ENCODE assay signal across 1 cellular context in the genomic region with DNA sequence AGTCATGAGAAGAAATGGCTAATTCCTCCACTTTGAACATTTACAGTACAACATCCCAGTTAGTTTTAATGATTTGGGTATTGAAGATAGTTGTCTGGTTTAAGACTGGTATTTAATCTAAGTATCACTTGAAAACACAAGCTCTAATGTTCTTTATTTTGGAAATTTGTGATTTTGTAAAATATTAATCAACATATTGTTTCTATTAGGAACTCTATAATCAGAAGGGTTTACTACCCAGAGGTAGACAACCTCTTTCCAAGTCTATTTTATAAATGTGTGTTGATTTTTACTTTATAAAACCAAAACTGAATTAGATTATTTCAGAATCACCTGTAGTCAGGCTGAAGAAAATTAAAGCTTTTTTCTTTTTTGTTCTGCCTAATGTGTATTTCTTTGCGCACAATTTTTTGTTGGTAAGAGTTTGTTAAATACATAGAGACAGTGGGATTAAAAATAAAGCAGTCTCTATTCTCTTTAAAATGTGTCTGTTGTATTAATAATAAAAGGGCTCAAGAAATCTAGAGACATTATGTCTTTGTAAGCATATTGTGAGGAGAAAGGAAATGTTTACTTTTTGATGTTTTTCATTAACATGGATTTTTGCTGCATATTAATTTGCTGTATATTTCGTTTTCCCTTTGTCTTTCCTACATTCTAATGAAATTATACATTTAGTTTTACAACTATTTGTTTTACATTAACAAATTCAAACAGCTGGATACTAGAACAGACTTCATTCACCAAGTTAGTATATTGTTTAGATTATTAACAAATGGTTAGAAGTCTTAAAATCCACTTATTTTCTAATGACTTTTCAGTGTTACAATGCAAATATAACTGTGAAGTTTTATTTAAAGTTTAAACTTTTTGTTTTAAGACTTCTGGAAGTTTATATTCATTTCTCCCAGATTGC.
A peak's percentile ranks its signal among the peaks of the same experiment; 100 is the strongest.
TF ChIP-seq lines count a peak whose summit lies in the region.

No MANE protein-coding gene starts in this region.

TF ChIP-seq in H1, 55 proteins besides CTCF, POLR2A, EP300 and RAD21:
- TF ChIP-seq CBX8 (IDR thresholded peaks at IDR 0.05; ENCODE audit: borderline replicate concordance, low read depth, low read length) (peak; percentile 82; the same call in 1 of the 2 replicates), POU5F1 (IDR thresholded peaks at IDR 0.05; ENCODE audit: low read depth, low read length) (no peak), RNF2 (IDR thresholded peaks at IDR 0.05; ENCODE audit: borderline replicate concordance, low read depth, low read length, missing control alignments, poor library complexity, severe bottlenecking) (peak; percentile 18), BACH1 (IDR thresholded peaks at IDR 0.05; ENCODE audit: low read length) (no peak)
- TF ChIP-seq, protein P1, sequence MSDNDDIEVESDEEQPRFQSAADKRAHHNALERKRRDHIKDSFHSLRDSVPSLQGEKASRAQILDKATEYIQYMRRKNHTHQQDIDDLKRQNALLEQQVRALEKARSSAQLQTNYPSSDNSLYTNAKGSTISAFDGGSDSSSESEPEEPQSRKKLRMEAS (IDR thresholded peaks at IDR 0.05) = no peak
TF ChIP-seq in H1: peak in this region for 2.
